In genomic region chr19:16379521-16380313, GRCh38 we compare ENCODE assay signal across 26 cellular contexts. TPM values are rescaled to one million over a fixed set of nuclear protein-coding genes. Genes with fewer than 3 reads are reported as not detected.
DNase-seq lines count a peak whose midpoint lies in the region; ATAC-seq and TF ChIP-seq lines count a peak whose summit lies in the region.
"Had no signal": no experiment of that assay in that cellular context is flagged by ENCODE, and none has a peak within 500 bp of the region (broad histone marks: within the 10 kb centered on the region; RNA-seq: fewer than 3 reads in every experiment).

No MANE protein-coding gene starts in this region.

- no peak overlapping the region for H3K4me3 ChIP-seq in aorta (ENCODE audit: low read length in 2 of 2)
- H3K4me3 ChIP-seq: BLaER1, dorsolateral prefrontal cortex, gastrocnemius medialis, GM23248, lung, tibial nerve had no signal

- peak; percentile 39 for DNase-seq in cardiac septum (ENCODE audit: low spot score)
- no peak for DNase-seq in left cardiac atrium
- DNase-seq in T-cell = no peak
- peak in 1 of 10 donors; percentile 47 for DNase-seq in naive thymus-derived CD8-positive, alpha-beta T cell
- peak; percentile 35 to 57 for DNase-seq in aorta
- no peak for DNase-seq in omental fat pad (ENCODE audit: low spot score)
- no peak for DNase-seq in NCI-H345 treated with DMSO at 0.1 percent for 48 hours (lab: John Stamatoyannopoulos, UW; ENCODE audit: unreplicated experiment)
- DNase-seq: activated CD4-positive, alpha-beta T cell treated with anti-CD3 and anti-CD28 coated beads for 4 hours; activated naive CD4-positive, alpha-beta T cell treated with Interleukin-2 at 50 U/mL for 16 hours; activated T-cell treated with anti-CD3 and anti-CD28 coated beads, Interleukin-2, amount 50 U/mL, for 72 hours; Caco-2; DMS79; gastrocnemius medialis; GDM1; GM23248; kidney glomerular epithelial cell; NCI-H1694; NCI-H446; NCI-H748 treated with DMSO at 0.1 percent for 48 hours; stimulated activated CD4-positive, alpha-beta T cell treated with anti-CD3 and anti-CD28 coated beads, Interleukin-4, amount 100 ng/mL, for 24 hours; T-helper 9 cell had no signal

- no peaks in the 10 kb centered on the region for H3K36me3 ChIP-seq in aorta (ENCODE audit: control insufficient read depth in 1 of 2, insufficient read depth in 2 of 2, low read length in 1 of 2)

- no peak for ATAC-seq in left cardiac atrium
- no peak for ATAC-seq in T-cell (replicated peaks in 1 of 4)
- no peak for ATAC-seq in naive thymus-derived CD8-positive, alpha-beta T cell
- no peak for ATAC-seq in aorta (ENCODE audit: low FRiP score)
- ATAC-seq in omental fat pad (ENCODE audit: low FRiP score) = no peak
- ATAC-seq: activated T-cell treated with anti-CD3 and anti-CD28 coated beads, Interleukin-2, amount 50 U/mL, for 72 hours; gastrocnemius medialis had no signal

- H3K27me3 Mint-ChIP-seq in T-cell = no peaks in the 10 kb centered on the region
- no peaks in the 10 kb centered on the region for H3K27me3 Mint-ChIP-seq in naive thymus-derived CD8-positive, alpha-beta T cell

- POLR2A ChIA-PET in T-cell (lab: Charles Lee) = no interaction called here
- POLR2A ChIA-PET in naive thymus-derived CD8-positive, alpha-beta T cell (lab: Charles Lee) = interaction anchor here (5.8 to 34.9 kb wide), 3 partner anchors 15 to 132 kb away, joined by 112 to 4622 read pairs (median 901); partner anchors contain the start of gene KLF2

- H3K27me3 ChIP-seq in aorta (ENCODE audit: control insufficient read depth in 1 of 2, insufficient read depth in 2 of 2, low read length in 1 of 2) = no peaks in the 10 kb centered on the region
- H3K27me3 ChIP-seq: BLaER1, dorsolateral prefrontal cortex, gastrocnemius medialis, tibial nerve had no signal

- intact Hi-C loops in cardiac septum (cut with DNase I) (loop anchor here (5.0 kb wide), 1 partner anchor 182 kb away; the partner anchor contains the start of gene AP1M1), left cardiac atrium (cut with DNase I) (loop anchor here (5.0 to 10.0 kb wide), 4 partner anchors 37 to 132 kb away; no protein-coding TSS in a partner anchor), aorta (cut with DNase I) (loop anchor here (2.0 to 5.0 kb wide), 2 partner anchors 39 to 182 kb away; partner anchors contain the start of gene AP1M1 (in 1 of the 2))

- TF ChIP-seq CTCF in omental fat pad (IDR thresholded peaks at IDR 0.05) = no peak

- H3K4me1 Mint-ChIP-seq in T-cell = peaks cover 48 to 75% (median 65%) of the 10 kb centered on the region in 3 donors
- peaks cover 33 to 75% (median 43%) of the 10 kb centered on the region in 4 donors for H3K4me1 Mint-ChIP-seq in naive thymus-derived CD8-positive, alpha-beta T cell

- no peaks in the 10 kb centered on the region for H3K9me3 Mint-ChIP-seq in T-cell
- H3K9me3 Mint-ChIP-seq in naive thymus-derived CD8-positive, alpha-beta T cell = no peaks in the 10 kb centered on the region
- H3K9me3 Mint-ChIP-seq: activated T-cell treated with anti-CD3 and anti-CD28 coated beads, Interleukin-2, amount 50 U/mL, for 72 hours had no signal

- no peaks in the 10 kb centered on the region for H3K9me3 ChIP-seq in aorta (ENCODE audit: control insufficient read depth, low read length)
- H3K9me3 ChIP-seq: BLaER1, Caco-2, gastrocnemius medialis, tibial nerve had no signal

- WGBS in aorta, 2 donors = 97% methylated on average over 21 of the region's 21 CpGs

- H3K4me3 Mint-ChIP-seq in T-cell = no peak overlapping the region
- H3K4me3 Mint-ChIP-seq in naive thymus-derived CD8-positive, alpha-beta T cell = peak overlapping the region in 1 of 10 donors; percentile 9
- H3K4me3 Mint-ChIP-seq: activated T-cell treated with anti-CD3 and anti-CD28 coated beads, Interleukin-2, amount 50 U/mL, for 72 hours had no signal

- H3K36me3 Mint-ChIP-seq in T-cell = peaks cover 24% of the 10 kb centered on the region
- H3K36me3 Mint-ChIP-seq in naive thymus-derived CD8-positive, alpha-beta T cell = peaks cover 0 to 8% (median 7%) of the 10 kb centered on the region in 3 donors

- H3K27ac Mint-ChIP-seq in T-cell = peak overlapping the region; percentile 64 to 95
- peak overlapping the region in 8 of 10 donors; percentile 3 to 98 (median 89) for H3K27ac Mint-ChIP-seq in naive thymus-derived CD8-positive, alpha-beta T cell
- H3K27ac Mint-ChIP-seq: activated T-cell treated with anti-CD3 and anti-CD28 coated beads, Interleukin-2, amount 50 U/mL, for 72 hours had no signal

- H3K4me1 ChIP-seq in aorta (ENCODE audit: control insufficient read depth in 1 of 2, insufficient read depth in 2 of 2, low read length in 2 of 2) = no peaks in the 10 kb centered on the region
- H3K4me1 ChIP-seq: Caco-2 had no signal

- no peak overlapping the region for H3K27ac ChIP-seq in aorta (ENCODE audit: low read depth in 1 of 2, low read length in 2 of 2)
- H3K27ac ChIP-seq: BLaER1, GM23248, VCaP had no signal

- CTCF ChIA-PET in T-cell (lab: Charles Lee) = no interaction called here

RNA-seq across cellular contexts. Expression of gene KLF2, which starts 55.1 kb away (rescaled TPM):
- total RNA-seq in cardiac septum (44.6 TPM), left cardiac atrium (10 to 100 TPM; 66.4 to 77.5 TPM), T-cell (100 to 1,000 TPM; 612 to 721 (median 621) TPM), aorta (100 to 1,000 TPM in 1 of 2 donors, 10 to 100 TPM in 1; 98.9 to 223 TPM), omental fat pad (100 to 1,000 TPM in 2 of 4 donors, 10 to 100 TPM in 2; 61.1 to 160 (median 85.9) TPM)
- 100 to 1,000 TPM; 386 to 393 TPM for total RNA-seq in naive thymus-derived CD8-positive, alpha-beta T cell
- polyA plus RNA-seq in naive thymus-derived CD8-positive, alpha-beta T cell = 100 to 1,000 TPM; 115 to 216 (median 166) TPM
- 10 to 100 TPM in 1 of 2 donors, 1 to 10 TPM in 1; 4.8 to 12.4 TPM for polyA plus RNA-seq in aorta

Comparison
In these comparisons a context has a peak if more than half of its experiments do, and no peak if none do; other contexts are left out.
1. DNase-seq: peak in cardiac septum (single experiment) and aorta (2 of 2); none in left cardiac atrium (single experiment), T-cell (0 of 34), omental fat pad (single experiment) and NCI-H345 treated with DMSO at 0.1 percent for 48 hours (single experiment).